10 cellular contexts compared by ENCODE assay signal in the genomic region with DNA sequence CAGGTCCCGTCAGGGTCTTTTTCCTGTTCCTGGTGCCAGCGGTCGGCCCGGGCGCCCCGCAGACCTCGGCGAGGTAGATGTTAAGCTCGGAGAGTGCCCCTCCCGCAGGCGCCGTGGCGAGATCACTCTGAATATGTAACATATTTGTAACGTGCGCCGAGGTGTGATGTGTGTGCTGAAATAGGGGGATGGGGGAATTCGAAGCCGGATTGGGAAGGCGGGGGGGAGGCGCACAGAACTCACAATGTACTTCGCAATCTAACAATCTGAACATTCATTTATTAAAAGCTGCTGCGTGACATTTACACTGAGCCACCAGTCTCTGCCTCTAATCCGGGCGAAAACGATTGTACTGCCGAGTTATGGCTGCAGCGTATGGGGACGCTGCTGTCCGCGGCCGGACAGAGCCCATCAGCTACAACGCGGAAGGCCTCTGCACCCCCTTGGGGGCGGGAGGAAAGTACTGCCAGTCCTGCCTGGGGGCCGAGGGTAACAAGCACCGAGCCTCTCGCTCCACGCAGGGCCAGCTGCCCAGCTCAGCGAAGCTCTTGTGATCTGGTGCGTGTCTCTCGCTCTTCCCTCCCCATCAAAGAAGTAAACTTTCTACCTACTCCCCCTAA. TPM values are rescaled to one million over a fixed set of nuclear protein-coding genes. Genes with fewer than 3 reads are reported as not detected.
DNase-seq lines count a peak whose midpoint lies in the region; ATAC-seq, FAIRE-seq and TF ChIP-seq lines count a peak whose summit lies in the region.
"Had no signal": no experiment of that assay in that cellular context is flagged by ENCODE, and none has a peak within 500 bp of the region (broad histone marks: within the 10 kb centered on the region; RNA-seq: fewer than 3 reads in every experiment).

No MANE protein-coding gene starts in this region.

- no peak overlapping the region for H3K9ac ChIP-seq in H9 (ENCODE audit: extremely low read depth, insufficient read length, low read length)

- POLR2A ChIA-PET in activated CD8-positive, alpha-beta T cell treated with anti-CD3 and anti-CD28 coated beads for 36 hours (lab: Charles Lee), result interaction anchor here (0.6 kb wide), 1 partner anchor 145 kb away, joined by 3 read pairs; no protein-coding TSS in a partner anchor
- POLR2A ChIA-PET in HEK293T (lab: Yijun Ruan, JAX), result no interaction called here

- H2BK15ac ChIP-seq in H9 (ENCODE audit: low read depth, low read length), result no peak overlapping the region

- H3K79me2 ChIP-seq in H9 (ENCODE audit: insufficient read depth, low read length), result no peaks in the 10 kb centered on the region

- H2BK120ac ChIP-seq in H9 (ENCODE audit: low read depth, low read length, poor library complexity, severe bottlenecking), result no peak overlapping the region

- CTCF ChIA-PET in activated CD8-positive, alpha-beta T cell treated with anti-CD3 and anti-CD28 coated beads for 36 hours (lab: Charles Lee), result interaction anchor here (1.1 to 3.5 kb wide), 3 partner anchors 12 to 440 kb away, joined by 3 to 12 read pairs (median 4); no protein-coding TSS in a partner anchor
- CTCF ChIA-PET in HEK293T (lab: Yijun Ruan, JAX), result no interaction called here

- H3K79me1 ChIP-seq in H9 (ENCODE audit: insufficient read depth, low read depth, low read length, poor library complexity, severe bottlenecking), result no peaks in the 10 kb centered on the region

- peaks cover 100% of the 10 kb centered on the region for H3K27me3 Mint-ChIP-seq in H9 (ENCODE audit: low read depth)
- peaks cover 92% of the 10 kb centered on the region for H3K27me3 Mint-ChIP-seq in activated CD8-positive, alpha-beta T cell treated with anti-CD3 and anti-CD28 coated beads for 36 hours

- H3T11ph ChIP-seq in H9 (ENCODE audit: low read length), result no peak overlapping the region

- peaks cover 58 to 70% of the 10 kb centered on the region in 2 experiments for H3K4me1 Mint-ChIP-seq in H9
- peaks cover 57% of the 10 kb centered on the region for H3K4me1 Mint-ChIP-seq in activated CD8-positive, alpha-beta T cell treated with anti-CD3 and anti-CD28 coated beads for 36 hours (ENCODE audit: low read depth)

- H2BK20ac ChIP-seq in H9 (ENCODE audit: low read depth, low read length, poor library complexity, severe bottlenecking), result no peak overlapping the region

- H2AFZ ChIP-seq in H9 (ENCODE audit: low read length), result no peak overlapping the region

- H3K36me3 Mint-ChIP-seq in H9 (ENCODE audit: insufficient read depth in 1 of 3, low read depth in 3 of 3), result no peaks in the 10 kb centered on the region
- H3K36me3 Mint-ChIP-seq in activated CD8-positive, alpha-beta T cell treated with anti-CD3 and anti-CD28 coated beads for 36 hours (ENCODE audit: low read depth), result peaks cover 16% of the 10 kb centered on the region

- no peak overlapping the region for H3K4ac ChIP-seq in H9 (ENCODE audit: low read depth, low read length)

- H3K4me2 ChIP-seq in H9 (ENCODE audit: insufficient read depth, insufficient read length, low read length), result peak overlapping the region; percentile 38

- H3K4me1 ChIP-seq in H9 (ENCODE audit: insufficient read depth, low read length), result peaks cover 2% of the 10 kb centered on the region; the same call in 1 of the 2 replicates
- peaks cover 5% of the 10 kb centered on the region for H3K4me1 ChIP-seq in iPS DF 6.9 (ENCODE audit: control insufficient read depth, insufficient read depth, low read length)

- no peak overlapping the region for H3K56ac ChIP-seq in H9 (ENCODE audit: insufficient read length, low read depth, low read length)

- intact Hi-C loops in activated CD8-positive, alpha-beta T cell treated with anti-CD3 and anti-CD28 coated beads for 36 hours (cut with micrococcal nuclease), result loop anchor here (5.0 to 10.0 kb wide), 3 partner anchors 112 to 439 kb away; no protein-coding TSS in a partner anchor

- TF ChIP-seq CTCF in H9 (conservative IDR thresholded peaks at IDR 0.05), result 0 out of 3 replicates have a peak, but pooled peaks have one; percentile 9
- TF ChIP-seq CTCF in activated CD8-positive, alpha-beta T cell treated with anti-CD3 and anti-CD28 coated beads for 36 hours (IDR thresholded peaks at IDR 0.05), result no peak

- TF ChIP-seq POLR2A in H54 (IDR thresholded peaks at IDR 0.05; ENCODE audit: low read depth, low read length), result no peak

- no peak overlapping the region for H3K23ac ChIP-seq in H9 (ENCODE audit: insufficient read length, low read depth, low read length)

- H4K20me1 ChIP-seq in H9 (ENCODE audit: control insufficient read depth, insufficient read depth, insufficient read length), result no peaks in the 10 kb centered on the region

- no peak overlapping the region for H4K8ac ChIP-seq in H9 (replicated peaks; ENCODE audit: insufficient read length, low read depth, low read length)

- H4K91ac ChIP-seq in H9 (ENCODE audit: insufficient read length, low read depth, low read length), result no peak overlapping the region

- DNase-seq in H9, result peak; percentile 64
- DNase-seq in activated CD8-positive, alpha-beta T cell treated with anti-CD3 and anti-CD28 coated beads for 36 hours, result peak; percentile 12
- DNase-seq in iPS DF 6.9 (ENCODE audit: low read depth, low spot score), result no peak
- DNase-seq in stimulated activated CD4-positive, alpha-beta T cell treated with anti-CD3 and anti-CD28 coated beads, Interleukin-4, amount 100 ng/mL, for 1 hour, result no peak
- DNase-seq in H54 (ENCODE audit: insufficient read length, low spot score), result no peak
- DNase-seq in HEK293T (ENCODE audit: extremely low spot score), result no peak
- DNase-seq: effector CD4-positive, alpha-beta T cell had no signal

- FAIRE-seq in H54 (lab: Jason Lieb, UNC), result no peak
- FAIRE-seq: GM18507 had no signal

- no peak overlapping the region for H2BK12ac ChIP-seq in H9 (ENCODE audit: insufficient read length, low read depth, low read length)

- peak overlapping the region; percentile 2; the same call in 1 of the 2 replicates for H3K4me3 ChIP-seq in iPS DF 6.9 (ENCODE audit: low read length)
- peak overlapping the region in 5 of 7 experiments; percentile 0 to 29 (median 4) for H3K4me3 ChIP-seq in skin epidermis

- H3K27me3 ChIP-seq in H9 (ENCODE audit: insufficient read depth, low read length) (peaks cover 88% of the 10 kb centered on the region), iPS DF 6.9 (ENCODE audit: control insufficient read depth, insufficient read depth, low read length) (peaks cover 80% of the 10 kb centered on the region)

- peaks cover 7% of the 10 kb centered on the region in 2 experiments; a peak in 3 of 5 replicates for H3K9me3 Mint-ChIP-seq in H9
- peaks cover 6% of the 10 kb centered on the region for H3K9me3 Mint-ChIP-seq in activated CD8-positive, alpha-beta T cell treated with anti-CD3 and anti-CD28 coated beads for 36 hours

- no peaks in the 10 kb centered on the region for H3K9me3 ChIP-seq in H9 (ENCODE audit: control insufficient read depth, low read depth, low read length)
- H3K9me3 ChIP-seq in iPS DF 6.9 (ENCODE audit: control insufficient read depth, insufficient read depth, low read length), result no peaks in the 10 kb centered on the region

- peaks cover 27% of the 10 kb centered on the region for H3K23me2 ChIP-seq in H9 (ENCODE audit: insufficient read length, low read depth, low read length, poor library complexity, severe bottlenecking)

- H3K18ac ChIP-seq in H9 (ENCODE audit: insufficient read length, low read depth, low read length), result no peak overlapping the region

- H4K5ac ChIP-seq in H9 (ENCODE audit: insufficient read length, low read depth, low read length), result no peak overlapping the region

- H3K36me3 ChIP-seq in iPS DF 6.9 (ENCODE audit: control insufficient read depth, insufficient read depth, low read length), result no peaks in the 10 kb centered on the region

- no peak overlapping the region for H2BK5ac ChIP-seq in H9 (ENCODE audit: insufficient read length, low read length)

- no CpG with 5 or more reads among the region's 41 CpGs for WGBS in H9 (ENCODE audit: extremely low coverage, insufficient read length, low lambda C conversion rate)
- WGBS in iPS DF 6.9 (ENCODE audit: insufficient coverage, insufficient read length), result no CpG with 5 or more reads among the region's 41 CpGs

- no peak overlapping the region for H2AK5ac ChIP-seq in H9 (ENCODE audit: insufficient read length, low read length)

- ATAC-seq in activated CD8-positive, alpha-beta T cell treated with anti-CD3 and anti-CD28 coated beads for 36 hours, result no peak

- H3K4me3 Mint-ChIP-seq in H9, result peak overlapping the region; percentile 53 to 79
- peak overlapping the region; percentile 48 for H3K4me3 Mint-ChIP-seq in activated CD8-positive, alpha-beta T cell treated with anti-CD3 and anti-CD28 coated beads for 36 hours

- no peak overlapping the region for H3K14ac ChIP-seq in H9 (ENCODE audit: insufficient read depth, low read length)

- no peak overlapping the region for H3K27ac Mint-ChIP-seq in H9
- H3K27ac Mint-ChIP-seq in activated CD8-positive, alpha-beta T cell treated with anti-CD3 and anti-CD28 coated beads for 36 hours, result no peak overlapping the region

- H3K27ac ChIP-seq in H9 (ENCODE audit: insufficient read length, low read depth, low read length) (no peak overlapping the region), iPS DF 6.9 (ENCODE audit: low read length) (no peak overlapping the region), skin epidermis (no peak overlapping the region)

TF ChIP-seq in HEK293T, 16 proteins besides CTCF, POLR2A, EP300 and RAD21 (continues in another document):
- no peak for TF ChIP-seq HDGF (IDR thresholded peaks at IDR 0.05; ENCODE audit: borderline replicate concordance)
- no peak for TF ChIP-seq BHLHE40 (IDR thresholded peaks at IDR 0.05; ENCODE audit: borderline replicate concordance)
- no peak for TF ChIP-seq CTBP1 (IDR thresholded peaks at IDR 0.05; ENCODE audit: borderline replicate concordance)
- TF ChIP-seq, protein P1, sequence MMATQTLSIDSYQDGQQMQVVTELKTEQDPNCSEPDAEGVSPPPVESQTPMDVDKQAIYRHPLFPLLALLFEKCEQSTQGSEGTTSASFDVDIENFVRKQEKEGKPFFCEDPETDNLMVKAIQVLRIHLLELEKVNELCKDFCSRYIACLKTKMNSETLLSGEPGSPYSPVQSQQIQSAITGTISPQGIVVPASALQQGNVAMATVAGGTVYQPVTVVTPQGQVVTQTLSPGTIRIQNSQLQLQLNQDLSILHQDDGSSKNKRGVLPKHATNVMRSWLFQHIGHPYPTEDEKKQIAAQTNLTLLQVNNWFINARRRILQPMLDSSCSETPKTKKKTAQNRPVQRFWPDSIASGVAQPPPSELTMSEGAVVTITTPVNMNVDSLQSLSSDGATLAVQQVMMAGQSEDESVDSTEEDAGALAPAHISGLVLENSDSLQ (IDR thresholded peaks at IDR 0.05), result no peak
- no peak for TF ChIP-seq ZNF384 (IDR thresholded peaks at IDR 0.05)
- TF ChIP-seq FOXA1 (IDR thresholded peaks at IDR 0.05), result no peak
- no peak for TF ChIP-seq TARDBP (IDR thresholded peaks at IDR 0.05)
- no peak for TF ChIP-seq ELF4 (IDR thresholded peaks at IDR 0.05)
- no peak for TF ChIP-seq FOXM1 (IDR thresholded peaks at IDR 0.05; ENCODE audit: borderline replicate concordance)
- TF ChIP-seq LEF1 (IDR thresholded peaks at IDR 0.05; ENCODE audit: borderline replicate concordance), result no peak
- TF ChIP-seq SUZ12 (IDR thresholded peaks at IDR 0.05), result no peak
- no peak for TF ChIP-seq FOXK2 (IDR thresholded peaks at IDR 0.05)
- TF ChIP-seq ARNT (IDR thresholded peaks at IDR 0.05), result no peak
- TF ChIP-seq L3MBTL2 (conservative IDR thresholded peaks at IDR 0.05), result no peak

RNA-seq across cellular contexts. Expression of a gene that starts 8.3 kb away (rescaled TPM):
- not detected in 2 replicates for total RNA-seq in H9 (2021)
- total RNA-seq in activated CD8-positive, alpha-beta T cell treated with anti-CD3 and anti-CD28 coated beads for 36 hours, result not detected
- total RNA-seq: subcutaneous adipose tissue had no signal

Comparison
In these comparisons a context has a peak if more than half of its experiments do, and no peak if none do; other contexts are left out.
1. DNase-seq: peak in H9 (single experiment) and activated CD8-positive, alpha-beta T cell treated with anti-CD3 and anti-CD28 coated beads for 36 hours (single experiment); none in iPS DF 6.9 (single experiment), stimulated activated CD4-positive, alpha-beta T cell treated with anti-CD3 and anti-CD28 coated beads, Interleukin-4, amount 100 ng/mL, for 1 hour (single experiment), H54 (single experiment) and HEK293T (single experiment).